3 cellular contexts compared by ENCODE assay signal in genomic region chr17:8164815-8165131, GRCh38.
TF ChIP-seq lines count a peak whose summit lies in the region.

No MANE protein-coding gene starts in this region.

TF ChIP-seq in SK-N-SH, 30 proteins besides CTCF, POLR2A, EP300 and RAD21:
- TF ChIP-seq ELF1 (IDR thresholded peaks at IDR 0.05) (no peak), MAX (IDR thresholded peaks at IDR 0.05; ENCODE audit: low read depth) (no peak)

TF ChIP-seq in SK-N-SH treated with all-trans-retinoic acid at 6 μM for 48 hours, 23 proteins besides CTCF, POLR2A, EP300 and RAD21:
- TF ChIP-seq ZFP3 (CRISPR knock-in tag; IDR thresholded peaks at IDR 0.05): no peak
- TF ChIP-seq TOX (CRISPR knock-in tag; IDR thresholded peaks at IDR 0.05; ENCODE audit: borderline replicate concordance): no peak
- TF ChIP-seq ZNF565 (CRISPR knock-in tag; conservative IDR thresholded peaks at IDR 0.05; ENCODE audit: low read depth): no peak
- TF ChIP-seq TCF4 (CRISPR knock-in tag; IDR thresholded peaks at IDR 0.05; ENCODE audit: borderline replicate concordance): no peak
- TF ChIP-seq PATZ1 (CRISPR knock-in tag; IDR thresholded peaks at IDR 0.05; ENCODE audit: borderline replicate concordance): no peak
- no peak for TF ChIP-seq GLIS3 (CRISPR knock-in tag; IDR thresholded peaks at IDR 0.05)
- TF ChIP-seq ISL1 (CRISPR knock-in tag; IDR thresholded peaks at IDR 0.05): no peak
- TF ChIP-seq ZFP30 (CRISPR knock-in tag; IDR thresholded peaks at IDR 0.05): no peak
- no peak for TF ChIP-seq SNAI2 (CRISPR knock-in tag; IDR thresholded peaks at IDR 0.05)
- no peak for TF ChIP-seq RARB (CRISPR knock-in tag; IDR thresholded peaks at IDR 0.05)
- TF ChIP-seq CREB5 (CRISPR knock-in tag; IDR thresholded peaks at IDR 0.05; ENCODE audit: low read depth): no peak
- TF ChIP-seq OSR1 (CRISPR knock-in tag; IDR thresholded peaks at IDR 0.05): no peak
- TF ChIP-seq ZNF8 (CRISPR knock-in tag; IDR thresholded peaks at IDR 0.05): no peak
- TF ChIP-seq TSHZ2 (CRISPR knock-in tag; IDR thresholded peaks at IDR 0.05): no peak

TF ChIP-seq in GM12878, 131 proteins besides CTCF, POLR2A, EP300 and RAD21:
- TF ChIP-seq IRF3 (IDR thresholded peaks at IDR 0.05) (no peak), ATF7 (IDR thresholded peaks at IDR 0.05; ENCODE audit: low read depth) (no peak), HSF1 (IDR thresholded peaks at IDR 0.05; ENCODE audit: low read depth, low read length) (no peak), ZNF217 (IDR thresholded peaks at IDR 0.05) (no peak), ATF2 (IDR thresholded peaks at IDR 0.05; ENCODE audit: low read length) (no peak), RAD51 (IDR thresholded peaks at IDR 0.05) (no peak), TCF7 (IDR thresholded peaks at IDR 0.05; ENCODE audit: borderline replicate concordance) (no peak), CBX5 (IDR thresholded peaks at IDR 0.05; ENCODE audit: low read depth) (no peak), CHD2 (IDR thresholded peaks at IDR 0.05; ENCODE audit: borderline replicate concordance, low read depth, low read length) (no peak), JUND (IDR thresholded peaks at IDR 0.05; ENCODE audit: low read depth, low read length) (no peak), STAT3 (IDR thresholded peaks at IDR 0.05; ENCODE audit: low read depth, low read length) (no peak), STAT1 (conservative IDR thresholded peaks at IDR 0.05) (no peak), CEBPZ (IDR thresholded peaks at IDR 0.05; ENCODE audit: low read depth, low read length) (no peak), PAX5 (IDR thresholded peaks at IDR 0.05; ENCODE audit: borderline replicate concordance, low read depth, low read length) (no peak)
